Comparison of ENCODE assay signal across 1 cellular context in genomic region chr1:180981596-180982387, GRCh38.
TF ChIP-seq lines count a peak whose summit lies in the region.

No MANE protein-coding gene starts in this region.

TF ChIP-seq in GM12878, 131 proteins besides CTCF, POLR2A, EP300 and RAD21 (continued from another document and continues in another):
- TF ChIP-seq NKRF (conservative IDR thresholded peaks at IDR 0.05) (no peak), ZZZ3 (IDR thresholded peaks at IDR 0.05; ENCODE audit: control insufficient read depth, insufficient read length, low read depth) (no peak), IRF4 (IDR thresholded peaks at IDR 0.05; ENCODE audit: low read depth, low read length) (no peak), ZNF24 (IDR thresholded peaks at IDR 0.05) (no peak), KAT2A (conservative IDR thresholded peaks at IDR 0.05; ENCODE audit: control insufficient read depth, low read depth, low read length) (no peak), PRDM15 (CRISPR knock-in tag; IDR thresholded peaks at IDR 0.05) (no peak), MEF2A (IDR thresholded peaks at IDR 0.05; ENCODE audit: insufficient read depth, low read depth, low read length) (no peak), JUND (IDR thresholded peaks at IDR 0.05; ENCODE audit: low read depth, low read length) (no peak), EGR1 (IDR thresholded peaks at IDR 0.05; ENCODE audit: borderline replicate concordance in 1 of 2, low read depth in 2 of 2, low read length in 2 of 2) (no peak), ZNF384 (IDR thresholded peaks at IDR 0.05; ENCODE audit: borderline replicate concordance, low read depth, low read length) (no peak), CBFB (IDR thresholded peaks at IDR 0.05; ENCODE audit: low read depth) (0 out of 2 replicates have a peak, but pooled peaks have one; percentile 21), CREB1 (IDR thresholded peaks at IDR 0.05; ENCODE audit: low read depth) (no peak), HDAC2 (IDR thresholded peaks at IDR 0.05) (no peak), IRF5 (IDR thresholded peaks at IDR 0.05; ENCODE audit: borderline replicate concordance) (no peak), RFX5 (IDR thresholded peaks at IDR 0.05; ENCODE audit: low read depth, low read length) (no peak), IKZF1 (conservative IDR thresholded peaks at IDR 0.05) (peak; percentile 62), SREBF1 (IDR thresholded peaks at IDR 0.05; ENCODE audit: low read length) (no peak), MYC (IDR thresholded peaks at IDR 0.05; ENCODE audit: insufficient read depth, insufficient read length, insufficient replicate concordance, low read length, severe bottlenecking) (no peak), NFXL1 (IDR thresholded peaks at IDR 0.05; ENCODE audit: borderline replicate concordance) (no peak), MYB (IDR thresholded peaks at IDR 0.05; ENCODE audit: borderline replicate concordance, low read depth, low read length) (no peak), DPF2 (IDR thresholded peaks at IDR 0.05) (0 out of 2 replicates have a peak, but pooled peaks have one; percentile 22), TCF12 (IDR thresholded peaks at IDR 0.05; ENCODE audit: low read depth, low read length) (no peak), ESRRA (IDR thresholded peaks at IDR 0.05; ENCODE audit: low read length) (no peak), CHD2 (IDR thresholded peaks at IDR 0.05; ENCODE audit: borderline replicate concordance, low read depth, low read length) (no peak), TCF3 (IDR thresholded peaks at IDR 0.05; ENCODE audit: borderline replicate concordance, insufficient read depth, low read depth, low read length) (no peak), NFIC (IDR thresholded peaks at IDR 0.05; ENCODE audit: low read depth, low read length) (peak; percentile 16; the same call in 1 of the 2 replicates), SMC3 (IDR thresholded peaks at IDR 0.05; ENCODE audit: borderline replicate concordance, low read length) (peak; percentile 13; the same call in 1 of the 2 replicates), ZSCAN29 (IDR thresholded peaks at IDR 0.05) (no peak), IKZF2 (IDR thresholded peaks at IDR 0.05) (peak; percentile 58 to 61; a peak in 2 of 4 replicates)
- TF ChIP-seq, protein P1, sequence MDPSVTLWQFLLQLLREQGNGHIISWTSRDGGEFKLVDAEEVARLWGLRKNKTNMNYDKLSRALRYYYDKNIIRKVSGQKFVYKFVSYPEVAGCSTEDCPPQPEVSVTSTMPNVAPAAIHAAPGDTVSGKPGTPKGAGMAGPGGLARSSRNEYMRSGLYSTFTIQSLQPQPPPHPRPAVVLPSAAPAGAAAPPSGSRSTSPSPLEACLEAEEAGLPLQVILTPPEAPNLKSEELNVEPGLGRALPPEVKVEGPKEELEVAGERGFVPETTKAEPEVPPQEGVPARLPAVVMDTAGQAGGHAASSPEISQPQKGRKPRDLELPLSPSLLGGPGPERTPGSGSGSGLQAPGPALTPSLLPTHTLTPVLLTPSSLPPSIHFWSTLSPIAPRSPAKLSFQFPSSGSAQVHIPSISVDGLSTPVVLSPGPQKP (IDR thresholded peaks at IDR 0.05; ENCODE audit: low read depth, low read length) = no peak
- TF ChIP-seq, protein P2, sequence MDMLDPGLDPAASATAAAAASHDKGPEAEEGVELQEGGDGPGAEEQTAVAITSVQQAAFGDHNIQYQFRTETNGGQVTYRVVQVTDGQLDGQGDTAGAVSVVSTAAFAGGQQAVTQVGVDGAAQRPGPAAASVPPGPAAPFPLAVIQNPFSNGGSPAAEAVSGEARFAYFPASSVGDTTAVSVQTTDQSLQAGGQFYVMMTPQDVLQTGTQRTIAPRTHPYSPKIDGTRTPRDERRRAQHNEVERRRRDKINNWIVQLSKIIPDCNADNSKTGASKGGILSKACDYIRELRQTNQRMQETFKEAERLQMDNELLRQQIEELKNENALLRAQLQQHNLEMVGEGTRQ (IDR thresholded peaks at IDR 0.05; ENCODE audit: borderline replicate concordance, low read depth, low read length) = no peak
- TF ChIP-seq, protein P3, sequence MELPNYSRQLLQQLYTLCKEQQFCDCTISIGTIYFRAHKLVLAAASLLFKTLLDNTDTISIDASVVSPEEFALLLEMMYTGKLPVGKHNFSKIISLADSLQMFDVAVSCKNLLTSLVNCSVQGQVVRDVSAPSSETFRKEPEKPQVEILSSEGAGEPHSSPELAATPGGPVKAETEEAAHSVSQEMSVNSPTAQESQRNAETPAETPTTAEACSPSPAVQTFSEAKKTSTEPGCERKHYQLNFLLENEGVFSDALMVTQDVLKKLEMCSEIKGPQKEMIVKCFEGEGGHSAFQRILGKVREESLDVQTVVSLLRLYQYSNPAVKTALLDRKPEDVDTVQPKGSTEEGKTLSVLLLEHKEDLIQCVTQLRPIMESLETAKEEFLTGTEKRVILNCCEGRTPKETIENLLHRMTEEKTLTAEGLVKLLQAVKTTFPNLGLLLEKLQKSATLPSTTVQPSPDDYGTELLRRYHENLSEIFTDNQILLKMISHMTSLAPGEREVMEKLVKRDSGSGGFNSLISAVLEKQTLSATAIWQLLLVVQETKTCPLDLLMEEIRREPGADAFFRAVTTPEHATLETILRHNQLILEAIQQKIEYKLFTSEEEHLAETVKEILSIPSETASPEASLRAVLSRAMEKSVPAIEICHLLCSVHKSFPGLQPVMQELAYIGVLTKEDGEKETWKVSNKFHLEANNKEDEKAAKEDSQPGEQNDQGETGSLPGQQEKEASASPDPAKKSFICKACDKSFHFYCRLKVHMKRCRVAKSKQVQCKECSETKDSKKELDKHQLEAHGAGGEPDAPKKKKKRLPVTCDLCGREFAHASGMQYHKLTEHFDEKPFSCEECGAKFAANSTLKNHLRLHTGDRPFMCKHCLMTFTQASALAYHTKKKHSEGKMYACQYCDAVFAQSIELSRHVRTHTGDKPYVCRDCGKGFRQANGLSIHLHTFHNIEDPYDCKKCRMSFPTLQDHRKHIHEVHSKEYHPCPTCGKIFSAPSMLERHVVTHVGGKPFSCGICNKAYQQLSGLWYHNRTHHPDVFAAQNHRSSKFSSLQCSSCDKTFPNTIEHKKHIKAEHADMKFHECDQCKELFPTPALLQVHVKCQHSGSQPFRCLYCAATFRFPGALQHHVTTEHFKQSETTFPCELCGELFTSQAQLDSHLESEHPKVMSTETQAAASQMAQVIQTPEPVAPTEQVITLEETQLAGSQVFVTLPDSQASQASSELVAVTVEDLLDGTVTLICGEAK (IDR thresholded peaks at IDR 0.05; ENCODE audit: borderline replicate concordance) = no peak
- TF ChIP-seq, protein P4, sequence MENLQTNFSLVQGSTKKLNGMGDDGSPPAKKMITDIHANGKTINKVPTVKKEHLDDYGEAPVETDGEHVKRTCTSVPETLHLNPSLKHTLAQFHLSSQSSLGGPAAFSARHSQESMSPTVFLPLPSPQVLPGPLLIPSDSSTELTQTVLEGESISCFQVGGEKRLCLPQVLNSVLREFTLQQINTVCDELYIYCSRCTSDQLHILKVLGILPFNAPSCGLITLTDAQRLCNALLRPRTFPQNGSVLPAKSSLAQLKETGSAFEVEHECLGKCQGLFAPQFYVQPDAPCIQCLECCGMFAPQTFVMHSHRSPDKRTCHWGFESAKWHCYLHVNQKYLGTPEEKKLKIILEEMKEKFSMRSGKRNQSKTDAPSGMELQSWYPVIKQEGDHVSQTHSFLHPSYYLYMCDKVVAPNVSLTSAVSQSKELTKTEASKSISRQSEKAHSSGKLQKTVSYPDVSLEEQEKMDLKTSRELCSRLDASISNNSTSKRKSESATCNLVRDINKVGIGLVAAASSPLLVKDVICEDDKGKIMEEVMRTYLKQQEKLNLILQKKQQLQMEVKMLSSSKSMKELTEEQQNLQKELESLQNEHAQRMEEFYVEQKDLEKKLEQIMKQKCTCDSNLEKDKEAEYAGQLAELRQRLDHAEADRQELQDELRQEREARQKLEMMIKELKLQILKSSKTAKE (IDR thresholded peaks at IDR 0.05; ENCODE audit: low read depth, poor library complexity, severe bottlenecking) = peak; percentile 33
- TF ChIP-seq, protein P5, sequence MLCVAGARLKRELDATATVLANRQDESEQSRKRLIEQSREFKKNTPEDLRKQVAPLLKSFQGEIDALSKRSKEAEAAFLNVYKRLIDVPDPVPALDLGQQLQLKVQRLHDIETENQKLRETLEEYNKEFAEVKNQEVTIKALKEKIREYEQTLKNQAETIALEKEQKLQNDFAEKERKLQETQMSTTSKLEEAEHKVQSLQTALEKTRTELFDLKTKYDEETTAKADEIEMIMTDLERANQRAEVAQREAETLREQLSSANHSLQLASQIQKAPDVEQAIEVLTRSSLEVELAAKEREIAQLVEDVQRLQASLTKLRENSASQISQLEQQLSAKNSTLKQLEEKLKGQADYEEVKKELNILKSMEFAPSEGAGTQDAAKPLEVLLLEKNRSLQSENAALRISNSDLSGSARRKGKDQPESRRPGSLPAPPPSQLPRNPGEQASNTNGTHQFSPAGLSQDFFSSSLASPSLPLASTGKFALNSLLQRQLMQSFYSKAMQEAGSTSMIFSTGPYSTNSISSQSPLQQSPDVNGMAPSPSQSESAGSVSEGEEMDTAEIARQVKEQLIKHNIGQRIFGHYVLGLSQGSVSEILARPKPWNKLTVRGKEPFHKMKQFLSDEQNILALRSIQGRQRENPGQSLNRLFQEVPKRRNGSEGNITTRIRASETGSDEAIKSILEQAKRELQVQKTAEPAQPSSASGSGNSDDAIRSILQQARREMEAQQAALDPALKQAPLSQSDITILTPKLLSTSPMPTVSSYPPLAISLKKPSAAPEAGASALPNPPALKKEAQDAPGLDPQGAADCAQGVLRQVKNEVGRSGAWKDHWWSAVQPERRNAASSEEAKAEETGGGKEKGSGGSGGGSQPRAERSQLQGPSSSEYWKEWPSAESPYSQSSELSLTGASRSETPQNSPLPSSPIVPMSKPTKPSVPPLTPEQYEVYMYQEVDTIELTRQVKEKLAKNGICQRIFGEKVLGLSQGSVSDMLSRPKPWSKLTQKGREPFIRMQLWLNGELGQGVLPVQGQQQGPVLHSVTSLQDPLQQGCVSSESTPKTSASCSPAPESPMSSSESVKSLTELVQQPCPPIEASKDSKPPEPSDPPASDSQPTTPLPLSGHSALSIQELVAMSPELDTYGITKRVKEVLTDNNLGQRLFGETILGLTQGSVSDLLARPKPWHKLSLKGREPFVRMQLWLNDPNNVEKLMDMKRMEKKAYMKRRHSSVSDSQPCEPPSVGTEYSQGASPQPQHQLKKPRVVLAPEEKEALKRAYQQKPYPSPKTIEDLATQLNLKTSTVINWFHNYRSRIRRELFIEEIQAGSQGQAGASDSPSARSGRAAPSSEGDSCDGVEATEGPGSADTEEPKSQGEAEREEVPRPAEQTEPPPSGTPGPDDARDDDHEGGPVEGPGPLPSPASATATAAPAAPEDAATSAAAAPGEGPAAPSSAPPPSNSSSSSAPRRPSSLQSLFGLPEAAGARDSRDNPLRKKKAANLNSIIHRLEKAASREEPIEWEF (IDR thresholded peaks at IDR 0.05; ENCODE audit: insufficient replicate concordance, low read depth, low read length) = no peak
